ENCODE assay signal across 19 cellular contexts in genomic region chr7:119900996-119901395, GRCh38.
DNase-seq lines count a peak whose midpoint lies in the region; ATAC-seq and TF ChIP-seq lines count a peak whose summit lies in the region.
"Had no signal": no experiment of that assay in that cellular context is flagged by ENCODE, and none has a peak within 500 bp of the region (broad histone marks: within the 10 kb centered on the region; RNA-seq: fewer than 3 reads in every experiment).

No MANE protein-coding gene starts in this region.

- ATAC-seq in left ventricle myocardium superior (no peak), lung (ENCODE audit: insufficient read depth, low FRiP score) (peak; percentile 53), HG02678 (IDR thresholded peaks at IDR 0.05; ENCODE audit: unreplicated experiment) (no peak)
- ATAC-seq: activated T-cell treated with anti-CD3 and anti-CD28 coated beads, Interleukin-2, amount 50 U/mL, for 72 hours; HepG2 had no signal

- no peaks in the 10 kb centered on the region for H3K36me3 ChIP-seq in lung (ENCODE audit: control insufficient read depth in 2 of 2, insufficient read depth in 2 of 2, low read length in 2 of 2)
- H3K36me3 ChIP-seq in hepatocyte (replicated peaks; ENCODE audit: insufficient read depth, low read depth) = no peaks in the 10 kb centered on the region
- H3K36me3 ChIP-seq: MG63, SJSA1 had no signal

- H4K20me1 ChIP-seq in hepatocyte (ENCODE audit: insufficient read depth, poor library complexity, severe bottlenecking) = no peaks in the 10 kb centered on the region

- WGBS in lung, 2 donors = 74 to 83% methylated on average over 5 of the region's 5 CpGs
- WGBS in hepatocyte (ENCODE audit: low lambda C conversion rate, missing lambda C conversion rate) = 79% methylated on average over 5 of the region's 5 CpGs

- H3K9me3 ChIP-seq in lung (ENCODE audit: control insufficient read depth in 2 of 2, insufficient read depth in 1 of 2, low read length in 1 of 2) = peaks cover 0 to 2% of the 10 kb centered on the region in 2 donors
- H3K9me3 ChIP-seq in hepatocyte (ENCODE audit: low read depth) = no peaks in the 10 kb centered on the region
- H3K9me3 ChIP-seq: MG63, SJSA1 had no signal

- no peaks in the 10 kb centered on the region for H3K27me3 ChIP-seq in lung (ENCODE audit: control insufficient read depth, insufficient read depth)
- no peaks in the 10 kb centered on the region for H3K27me3 ChIP-seq in hepatocyte
- H3K27me3 ChIP-seq: MG63, SJSA1 had no signal

- H3K4me1 ChIP-seq in lung (ENCODE audit: control insufficient read depth in 2 of 2, insufficient read depth in 2 of 2, low read length in 2 of 2) = no peaks in the 10 kb centered on the region
- H3K4me1 ChIP-seq in hepatocyte (ENCODE audit: insufficient read depth) = no peaks in the 10 kb centered on the region
- H3K4me1 ChIP-seq: SJSA1 had no signal

- DNase-seq in cardiac septum (ENCODE audit: low spot score) = peak; percentile 57
- no peak for DNase-seq in left ventricle myocardium superior
- peak; percentile 4 for DNase-seq in epithelial cell of esophagus (ENCODE audit: low read depth)
- DNase-seq in lung (ENCODE audit: low spot score) = no peak
- no peak for DNase-seq in hepatocyte (ENCODE audit: low spot score)
- DNase-seq in NOMO-1 (lab: John Stamatoyannopoulos, UW; ENCODE audit: unreplicated experiment in 2 of 2) = no peak
- DNase-seq in dermis blood vessel endothelial cell = no peak
- DNase-seq: activated CD8-positive, alpha-beta memory T cell treated with anti-CD3 and anti-CD28 coated beads for 24 hours; activated T-cell treated with anti-CD3 and anti-CD28 coated beads, Interleukin-2, amount 50 U/mL, for 72 hours; CD4-positive, alpha-beta memory T cell; DMS79; MG63; NCI-H1694; NCI-H510A treated with DMSO at 0.1 percent for 48 hours; stimulated activated CD4-positive, alpha-beta T cell treated with anti-CD3 and anti-CD28 coated beads, Interleukin-15, amount 100 ng/mL, for 24 hours; stimulated activated naive CD4-positive, alpha-beta T cell treated with Interleukin-2 at 50 U/mL for 16 hours had no signal

- intact Hi-C loops in cardiac septum (cut with DNase I) (no loop called here), left ventricle myocardium superior (cut with micrococcal nuclease) (no loop called here)

- no peak overlapping the region for H3K27ac ChIP-seq in lung (ENCODE audit: low read depth in 1 of 2, low read length in 1 of 2)
- no peak overlapping the region for H3K27ac ChIP-seq in hepatocyte
- H3K27ac ChIP-seq: SJSA1 had no signal

- H3K4me3 ChIP-seq in epithelial cell of esophagus (ENCODE audit: low read length) = no peak overlapping the region
- no peak overlapping the region for H3K4me3 ChIP-seq in lung
- H3K4me3 ChIP-seq in hepatocyte = no peak overlapping the region
- H3K4me3 ChIP-seq: MG63, SJSA1 had no signal

- H3K9me2 ChIP-seq in hepatocyte (replicated peaks; ENCODE audit: insufficient read depth) = no peaks in the 10 kb centered on the region

- H3K79me2 ChIP-seq in hepatocyte = no peaks in the 10 kb centered on the region

- H2AFZ ChIP-seq in hepatocyte = no peak overlapping the region

- TF ChIP-seq CTCF in epithelial cell of esophagus (IDR thresholded peaks at IDR 0.05; ENCODE audit: insufficient read depth, low read depth, low read length, missing control alignments) (no peak), lung (IDR thresholded peaks at IDR 0.05; ENCODE audit: control extremely low read depth, extremely low read depth) (no peak), hepatocyte (IDR thresholded peaks at IDR 0.05; ENCODE audit: poor library complexity) (no peak)

- H3K4me2 ChIP-seq in hepatocyte = no peak overlapping the region

Comparison
In these comparisons a context has a peak if more than half of its experiments do, and no peak if none do; other contexts are left out.
1. DNase-seq: peak in cardiac septum (single experiment) and epithelial cell of esophagus (single experiment); none in left ventricle myocardium superior (single experiment), lung (single experiment), hepatocyte (single experiment), NOMO-1 (0 of 2) and dermis blood vessel endothelial cell (single experiment).